Comparison of ENCODE assay signal across 22 cellular contexts in the genomic region with DNA sequence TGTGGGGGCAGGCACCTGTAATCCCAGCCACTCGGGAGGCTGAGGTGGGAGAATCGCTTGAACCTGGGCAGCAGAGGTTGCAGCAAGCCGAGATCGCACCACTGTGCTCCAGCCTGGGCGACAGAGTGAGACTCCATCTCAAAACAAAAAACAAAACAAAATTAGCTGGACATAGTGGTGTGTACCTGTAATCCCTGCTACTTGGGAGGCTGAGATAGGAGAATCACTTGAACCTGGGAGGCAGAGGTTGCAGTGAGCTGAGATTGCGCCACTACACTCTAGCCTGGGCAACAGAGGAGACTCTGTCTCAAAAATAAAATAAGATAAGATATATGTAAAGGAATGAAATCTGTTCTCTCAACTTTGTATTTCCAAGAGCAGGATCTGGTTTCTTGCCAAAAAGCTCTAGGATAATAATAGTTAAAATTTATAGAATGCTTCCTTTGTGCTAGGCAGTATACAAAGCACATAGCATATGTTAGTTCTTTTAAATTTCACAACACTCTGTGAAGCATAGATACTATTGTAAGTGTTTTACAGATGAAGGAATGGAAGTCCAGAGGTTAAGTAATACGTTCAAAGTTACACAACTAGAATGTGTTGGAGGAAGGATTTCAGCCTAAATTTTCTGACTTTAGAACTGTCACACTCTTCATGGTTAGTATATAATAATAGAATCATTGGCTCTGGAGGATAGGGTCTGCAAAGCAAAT.
"Had no signal": no experiment of that assay in that cellular context is flagged by ENCODE, and none has a peak within 500 bp of the region (broad histone marks: within the 10 kb centered on the region; RNA-seq: fewer than 3 reads in every experiment).

No MANE protein-coding gene starts in this region.

- H3K4me3 ChIP-seq: colonic mucosa, left lung, mucosa of descending colon, prostate gland, skin epidermis, suprapubic skin, transverse colon, upper lobe of right lung, uterus had no signal

- H3K36me3 ChIP-seq: colonic mucosa, neutrophil, prostate gland, uterus had no signal

- H3K27me3 ChIP-seq: colonic mucosa, left lung, neutrophil, suprapubic skin, transverse colon, upper lobe of right lung, uterus had no signal

- H3K4me1 ChIP-seq: colonic mucosa, left lung, prostate gland, suprapubic skin, upper lobe of right lung, uterus had no signal

- H3K9me3 ChIP-seq: colonic mucosa, left lung, mucosa of descending colon, neutrophil, prostate gland, suprapubic skin, transverse colon, upper lobe of right lung, uterus had no signal

- H3K27ac ChIP-seq: colonic mucosa, epithelial cell of prostate, left lung, neutrophil, prostate gland, skin epidermis, suprapubic skin, transverse colon, upper lobe of right lung, uterus had no signal

- DNase-seq: colonic mucosa; effector CD8-positive, alpha-beta T cell; endodermal cell; left cardiac atrium; left lung; mesenchymal stem cell; mucosa of descending colon; naive B cell; right cardiac atrium; stimulated activated CD4-positive, alpha-beta T cell treated with anti-CD3 and anti-CD28 coated beads, Interleukin-15, amount 100 ng/mL, for 24 hours; stimulated activated CD4-positive, alpha-beta T cell treated with anti-CD3 and anti-CD28 coated beads, Interleukin-2, amount 100 ng/mL, for 48 hours; stimulated activated CD8-positive, alpha-beta memory T cell treated with anti-CD3 and anti-CD28 coated beads, Interleukin-4, amount 100 ng/mL, for 48 hours; stimulated activated naive CD4-positive, alpha-beta T cell; stimulated activated naive CD8-positive, alpha-beta T cell treated with anti-CD3 and anti-CD28 coated beads, Interleukin-15, amount 100 ng/mL, for 72 hours; transverse colon; upper lobe of right lung; uterus had no signal
